In genomic region chr4:2387205-2387604, GRCh38 we compare ENCODE assay signal across 23 cellular contexts. TPM values are rescaled to one million over a fixed set of nuclear protein-coding genes. Genes with fewer than 3 reads are reported as not detected.
DNase-seq lines count a peak whose midpoint lies in the region; FAIRE-seq and TF ChIP-seq lines count a peak whose summit lies in the region.
"Had no signal": no experiment of that assay in that cellular context is flagged by ENCODE, and none has a peak within 500 bp of the region (broad histone marks: within the 10 kb centered on the region; RNA-seq: fewer than 3 reads in every experiment).

No MANE protein-coding gene starts in this region.

- no CpG with 5 or more reads among the region's 17 CpGs for WGBS in neuronal stem cell (ENCODE audit: extremely low coverage in 2 of 2, insufficient read length in 2 of 2, insufficient replicate concordance in 1 of 2), 2 donors
- 95% methylated on average over 17 of the region's 17 CpGs for WGBS in ovary, 3 donors

- DNase-seq in HTR-8/SVneo (ENCODE audit: insufficient read length, low spot score) = no peak
- no peak for DNase-seq in WERI-Rb-1
- no peak for DNase-seq in neuronal stem cell (ENCODE audit: low spot score)
- DNase-seq in ovary = no peak
- no peak for DNase-seq in NCI-H2196 treated with DMSO at 0.1 percent for 48 hours (lab: John Stamatoyannopoulos, UW; ENCODE audit: unreplicated experiment)
- no peak for DNase-seq in HFFc6
- DNase-seq: C1 segment of cervical spinal cord; Calu3; CD4-positive, alpha-beta memory T cell; COR-L47; DMS53; DMS79 treated with DMSO at 0.1 percent for 48 hours; GF-D8; HCEC 1CT had no signal

- H3K4me2 ChIP-seq in neuronal stem cell (ENCODE audit: insufficient read depth, low read length, poor library complexity, severe bottlenecking) = no peak overlapping the region
- H3K4me2 ChIP-seq: GM23338 had no signal

- no peak overlapping the region for H3K27ac Mint-ChIP-seq in HFFc6
- H3K27ac Mint-ChIP-seq: GM23338 had no signal

- H3K4me3 ChIP-seq in WERI-Rb-1 (ENCODE audit: low read depth, low read length) = no peak overlapping the region
- H3K4me3 ChIP-seq in neuronal stem cell (ENCODE audit: low read length in 2 of 2) = no peak overlapping the region
- no peak overlapping the region for H3K4me3 ChIP-seq in ovary
- H3K4me3 ChIP-seq: GM23338 had no signal

- peak overlapping the region; percentile 58; the same call in 1 of the 2 replicates for H3K27ac ChIP-seq in WERI-Rb-1
- H3K27ac ChIP-seq in neuronal stem cell (replicated peaks; ENCODE audit: low read length) = no peak overlapping the region
- no peak overlapping the region for H3K27ac ChIP-seq in ovary

- intact Hi-C loops in ovary (cut with DNase I) = no loop called here

- peaks cover 9 to 25% of the 10 kb centered on the region in 2 donors for H3K4me1 ChIP-seq in neuronal stem cell (ENCODE audit: control insufficient read depth in 2 of 2, insufficient read depth in 1 of 2, low read depth in 1 of 2, low read length in 2 of 2)
- H3K4me1 ChIP-seq in ovary (ENCODE audit: insufficient read depth) = peaks cover 6% of the 10 kb centered on the region

- no peak overlapping the region for H3K4ac ChIP-seq in neuronal stem cell (ENCODE audit: low read length)

- peak overlapping the region; percentile 19 for H2BK5ac ChIP-seq in neuronal stem cell (ENCODE audit: low read length)

- no peak overlapping the region for H2AFZ ChIP-seq in neuronal stem cell (ENCODE audit: low read length)
- H2AFZ ChIP-seq: GM23338 had no signal

- H3K9me3 ChIP-seq in WERI-Rb-1 (ENCODE audit: severe bottlenecking) = no peaks in the 10 kb centered on the region
- H3K9me3 ChIP-seq in neuronal stem cell (replicated peaks in 1 of 2; ENCODE audit: control insufficient read depth in 2 of 2, insufficient read depth in 1 of 2, low read depth in 1 of 2, low read length in 2 of 2) = no peaks in the 10 kb centered on the region
- no peaks in the 10 kb centered on the region for H3K9me3 ChIP-seq in ovary

- H3K14ac ChIP-seq in neuronal stem cell (ENCODE audit: low read length) = peak overlapping the region; percentile 25

- H3K79me1 ChIP-seq in neuronal stem cell (ENCODE audit: low read depth, low read length) = no peaks in the 10 kb centered on the region

- no peak for TF ChIP-seq CTCF in WERI-Rb-1 (IDR thresholded peaks at IDR 0.05; ENCODE audit: low read depth, low read length)
- TF ChIP-seq CTCF in ovary (IDR thresholded peaks at IDR 0.05) = no peak
- no peak for TF ChIP-seq CTCF in HFFc6 (IDR thresholded peaks at IDR 0.05)

- peak; percentile 38 for FAIRE-seq in HTR-8/SVneo (lab: Jason Lieb, UNC)
- FAIRE-seq: GM12891, GM18507, H54 had no signal

- H3K27me3 ChIP-seq in WERI-Rb-1 (ENCODE audit: insufficient read depth, low read depth, severe bottlenecking) (no peaks in the 10 kb centered on the region), neuronal stem cell (ENCODE audit: control insufficient read depth in 3 of 3, insufficient read depth in 3 of 3, low read depth in 1 of 3, low read length in 3 of 3) (peaks cover 0 to 74% (median 2%) of the 10 kb centered on the region in 3 experiments), ovary (no peaks in the 10 kb centered on the region)

- H3K18ac ChIP-seq in neuronal stem cell (ENCODE audit: low read length) = peak overlapping the region; percentile 71

- H3K36me3 Mint-ChIP-seq in HFFc6 (ENCODE audit: low read depth) = no peaks in the 10 kb centered on the region

- H2BK15ac ChIP-seq in neuronal stem cell (ENCODE audit: low read length) = peak overlapping the region; percentile 83

- H2AK5ac ChIP-seq in neuronal stem cell (ENCODE audit: low read depth, low read length) = peak overlapping the region; percentile 60

- H3K36me3 ChIP-seq in WERI-Rb-1 = no peaks in the 10 kb centered on the region
- H3K36me3 ChIP-seq in neuronal stem cell (replicated peaks in 1 of 2; ENCODE audit: control insufficient read depth in 2 of 2, insufficient read depth in 2 of 2, low read length in 2 of 2) = no peaks in the 10 kb centered on the region
- no peaks in the 10 kb centered on the region for H3K36me3 ChIP-seq in ovary

- H3K27me3 Mint-ChIP-seq in HFFc6 (ENCODE audit: insufficient read depth) = peaks cover 61% of the 10 kb centered on the region
- H3K27me3 Mint-ChIP-seq: CD4-positive, alpha-beta memory T cell had no signal

- H3K9me3 Mint-ChIP-seq in HFFc6 = no peaks in the 10 kb centered on the region
- H3K9me3 Mint-ChIP-seq: CD4-positive, alpha-beta memory T cell had no signal

- peak overlapping the region; percentile 12 for H2BK12ac ChIP-seq in neuronal stem cell (ENCODE audit: low read length)

- H3K9ac ChIP-seq in neuronal stem cell (ENCODE audit: low read depth, low read length, poor library complexity) = no peak overlapping the region

- no peak overlapping the region for H4K91ac ChIP-seq in neuronal stem cell (ENCODE audit: low read depth, low read length, poor library complexity)

- no peak for TF ChIP-seq POLR2A in ovary (IDR thresholded peaks at IDR 0.05)

- no peak overlapping the region for H2BK120ac ChIP-seq in neuronal stem cell (ENCODE audit: low read depth, low read length)

- no peak for TF ChIP-seq EP300 in ovary (IDR thresholded peaks at IDR 0.05)

- peaks cover 6% of the 10 kb centered on the region for H3K4me1 Mint-ChIP-seq in HFFc6 (ENCODE audit: low read depth)

- H3K4me3 Mint-ChIP-seq in HFFc6 = no peak overlapping the region
- H3K4me3 Mint-ChIP-seq: CD4-positive, alpha-beta memory T cell; GM23338 had no signal

- H4K8ac ChIP-seq in neuronal stem cell (ENCODE audit: low read depth, low read length) = no peak overlapping the region

- peak overlapping the region; percentile 15 for H3K23ac ChIP-seq in neuronal stem cell (ENCODE audit: low read depth, low read length, poor library complexity)

RNA-seq across cellular contexts. Expression of gene ZFYVE28, which starts 31.2 kb away (rescaled TPM):
- polyA plus RNA-seq in neuronal stem cell (2013, experiment 1 of 2) = 0.15 TPM
- polyA plus RNA-seq in neuronal stem cell (2013, experiment 2 of 2) = 0.12 TPM
- 10 to 100 TPM in 3 of 7 donors, 1 to 10 TPM in 4; 5.7 to 12.1 (median 10.0) TPM for total RNA-seq in ovary
- 1 to 10 TPM; 1.3 to 6.8 TPM for polyA plus RNA-seq in ovary
- total RNA-seq in HFFc6 (2021; fragmentation: NEBNext Ultra II Directional; extraction: Animal tissue kit (Norgen Biotek cat#: 25700)) = 1 to 10 TPM; 1.8 to 5.4 (median 2.2) TPM

RNA-seq across cellular contexts. Expression of gene CFAP99, which starts 31.6 kb away (rescaled TPM):
- polyA plus RNA-seq in neuronal stem cell (2013, experiment 1 of 2) = not detected
- not detected for polyA plus RNA-seq in neuronal stem cell (2013, experiment 2 of 2)
- 10 to 100 TPM in 1 of 7 donors, 1 to 10 TPM in 3, not detected in 3; 1.1 to 12.9 (median 1.4) TPM for total RNA-seq in ovary
- polyA plus RNA-seq in ovary = under 1 TPM in 1 of 2 donors, not detected in 1; 0.10 TPM
- not detected for total RNA-seq in HFFc6 (2021; fragmentation: NEBNext Ultra II Directional; extraction: Animal tissue kit (Norgen Biotek cat#: 25700))
- total RNA-seq: A172, A673, Calu3, Daoy, G401, GM23338 had no signal
- polyA plus RNA-seq: BJ; CD4-positive, alpha-beta memory T cell; GM23338 had no signal
